ENCODE assay signal across 19 cellular contexts in genomic region chr11:120578591-120579154, GRCh38.
"Had no signal": no experiment of that assay in that cellular context is flagged by ENCODE, and none has a peak within 500 bp of the region (broad histone marks: within the 10 kb centered on the region; RNA-seq: fewer than 3 reads in every experiment).

No MANE protein-coding gene starts in this region.

- H3K4me3 ChIP-seq: ascending aorta, body of pancreas, MG63, SJSA1 had no signal

- H3K27me3 ChIP-seq: ascending aorta, body of pancreas, MG63, SJSA1 had no signal

- H3K4me1 ChIP-seq: ascending aorta, body of pancreas, SJSA1 had no signal

- H3K9me3 ChIP-seq: ascending aorta, body of pancreas, SJSA1 had no signal

- DNase-seq: activated CD4-positive, alpha-beta T cell treated with anti-CD3 and anti-CD28 coated beads, Interleukin-2, amount 50 U/mL, for 48 hours; activated CD4-positive, CD25-positive, alpha-beta regulatory T cell treated with anti-CD3 and anti-CD28 coated beads, Interleukin-2, amount 50 U/mL, for 72 hours; activated naive CD4-positive, alpha-beta T cell; activated T-cell treated with anti-CD3 and anti-CD28 coated beads, Interleukin-2, amount 50 U/mL, for 72 hours; body of pancreas; MG63; NCI-H1105; NCI-H1436; NCI-H1694 treated with DMSO at 0.1 percent for 48 hours; NCI-H2029 treated with DMSO at 0.1 percent for 48 hours; NCI-H446; NCI-H524; NCI-H748 treated with DMSO at 0.1 percent for 48 hours; SHP77; SW 1271 had no signal

- H3K36me3 ChIP-seq: ascending aorta, MG63, SJSA1 had no signal

- H3K27ac ChIP-seq: ascending aorta, body of pancreas, RWPE1, SJSA1 had no signal

- ATAC-seq: activated T-cell treated with anti-CD3 and anti-CD28 coated beads, Interleukin-2, amount 50 U/mL, for 72 hours; body of pancreas; SK-N-SH treated with all-trans-retinoic acid at 6 μM for 48 hours had no signal
